In genomic region chr1:227759345-227760300, GRCh38 we compare ENCODE assay signal across 8 cellular contexts. TPM values are rescaled to one million over a fixed set of nuclear protein-coding genes. Genes with fewer than 3 reads are reported as not detected.
DNase-seq lines count a peak whose midpoint lies in the region; ATAC-seq, FAIRE-seq and TF ChIP-seq lines count a peak whose summit lies in the region.

No MANE protein-coding gene starts in this region.

- no peaks in the 10 kb centered on the region for H3K79me2 ChIP-seq in endothelial cell of umbilical vein (ENCODE audit: control insufficient read depth, insufficient read depth, low read length)

- no peak for ATAC-seq in T-cell (replicated peaks in 1 of 4)

- dilution Hi-C loops in endothelial cell of umbilical vein (cut with MboI; ENCODE audit: extremely low pct_ligation_motif_present, low sequenced_read_pairs), result no loop called here

- BruUV-seq in endothelial cell of umbilical vein (replicated peaks; lab: Mats Ljungman, UMichigan), result no TSS peak

- H3K4me1 ChIP-seq in endothelial cell of umbilical vein (ENCODE audit: control insufficient read depth, extremely low read depth, insufficient read depth, low read length), result peaks cover 8% of the 10 kb centered on the region

- DNase-seq in DMS 273 treated with DMSO at 0.1 percent for 48 hours (lab: John Stamatoyannopoulos, UW) (peak; percentile 86), NCI-H2196 treated with DMSO at 0.1 percent for 48 hours (lab: John Stamatoyannopoulos, UW; ENCODE audit: unreplicated experiment) (peak; percentile 50), endothelial cell of umbilical vein (ENCODE audit: low read depth, low spot score) (peak; percentile 18), occipital lobe (lab: John Stamatoyannopoulos, UW) (peak; percentile 40), T-cell (no peak), NCI-H446 treated with DMSO at 0.1 percent for 48 hours (lab: John Stamatoyannopoulos, UW) (no peak), T-helper 9 cell (no peak), NOMO-1 (lab: John Stamatoyannopoulos, UW; ENCODE audit: unreplicated experiment in 2 of 2) (no peak)

- H3K4me3 ChIP-seq in endothelial cell of umbilical vein (replicated peaks in 1 of 3; ENCODE audit: insufficient read depth in 1 of 3, low read depth in 1 of 3, low read length in 3 of 3), result no peak overlapping the region

- no peak for TF ChIP-seq CTCF in endothelial cell of umbilical vein (IDR thresholded peaks at IDR 0.05; ENCODE audit: extremely low read depth in 1 of 2, insufficient read depth in 1 of 2, low read depth in 1 of 2, low read length in 2 of 2)

- no peaks in the 10 kb centered on the region for H4K20me1 ChIP-seq in endothelial cell of umbilical vein (replicated peaks; ENCODE audit: control insufficient read depth, extremely low read depth, insufficient read depth, low read length)

- no peak overlapping the region for H2AFZ ChIP-seq in endothelial cell of umbilical vein (ENCODE audit: low read depth, low read length)

- no peak for TF ChIP-seq POLR2A in endothelial cell of umbilical vein (IDR thresholded peaks at IDR 0.05; ENCODE audit: low read depth, low read length)

- no peak overlapping the region for H3K4me3 Mint-ChIP-seq in T-cell

- POLR2A ChIA-PET in endothelial cell of umbilical vein (lab: Charles Lee) (no interaction called here), T-cell (lab: Charles Lee) (interaction anchor here in 1 of 2 donors (0.6 kb wide), 1 partner anchor 192 kb away, joined by 4 read pairs; no protein-coding TSS in a partner anchor)

- H3K27me3 ChIP-seq in endothelial cell of umbilical vein (ENCODE audit: control insufficient read depth in 2 of 2, insufficient read depth in 2 of 2, low read length in 2 of 2), result no peaks in the 10 kb centered on the region

- no peaks in the 10 kb centered on the region for H3K9me1 ChIP-seq in endothelial cell of umbilical vein (replicated peaks; ENCODE audit: control insufficient read depth, extremely low read depth, insufficient read depth, low read length)

- no peaks in the 10 kb centered on the region for H3K27me3 Mint-ChIP-seq in T-cell

- no peak overlapping the region for H3K4me2 ChIP-seq in endothelial cell of umbilical vein (ENCODE audit: insufficient read depth, low read length)

- H3K4me1 Mint-ChIP-seq in T-cell, result peaks cover 42 to 59% (median 59%) of the 10 kb centered on the region in 3 donors

- peak overlapping the region; percentile 39 for H3K27ac ChIP-seq in endothelial cell of umbilical vein (ENCODE audit: insufficient read depth, low read depth, low read length)

- no peaks in the 10 kb centered on the region for H3K9me3 Mint-ChIP-seq in T-cell

- intact Hi-C loops in endothelial cell of umbilical vein (cut with micrococcal nuclease), result loop anchor here (5.0 kb wide), 1 partner anchor 313 kb away; no protein-coding TSS in a partner anchor

- peak; percentile 62 for FAIRE-seq in endothelial cell of umbilical vein (lab: Jason Lieb, UNC)

- peaks cover 5 to 20% of the 10 kb centered on the region in 2 experiments for H3K36me3 ChIP-seq in endothelial cell of umbilical vein (ENCODE audit: control insufficient read depth in 2 of 2, extremely low read depth in 1 of 2, insufficient read depth in 2 of 2, low read length in 2 of 2)

- H3K36me3 Mint-ChIP-seq in T-cell, result peaks cover 39% of the 10 kb centered on the region

- no peak overlapping the region for H3K27ac Mint-ChIP-seq in T-cell

- CTCF ChIA-PET in endothelial cell of umbilical vein (lab: Charles Lee) (interaction anchor here (1.2 to 1.8 kb wide), 3 partner anchors 29 to 278 kb away, joined by 4 to 7 read pairs (median 6); partner anchors contain the start of gene WNT9A), T-cell (lab: Charles Lee) (interaction anchor here in 1 of 2 donors (0.6 kb wide), 1 partner anchor 193 kb away, joined by 3 read pairs; no protein-coding TSS in a partner anchor)

- no peak overlapping the region for H3K9ac ChIP-seq in endothelial cell of umbilical vein (replicated peaks; ENCODE audit: extremely low read depth, insufficient read depth, low read length)

- no peaks in the 10 kb centered on the region for H3K9me3 ChIP-seq in endothelial cell of umbilical vein (replicated peaks; ENCODE audit: control insufficient read depth, insufficient read depth, low read length)

TF ChIP-seq in endothelial cell of umbilical vein, 7 proteins besides CTCF, POLR2A, EP300 and RAD21:
- TF ChIP-seq JUN (IDR thresholded peaks at IDR 0.05; ENCODE audit: borderline replicate concordance, insufficient read depth, insufficient read length, low read depth) (no peak), POLR2AphosphoS5 (IDR thresholded peaks at IDR 0.05; ENCODE audit: insufficient read depth, low read depth, low read length) (no peak), EZH2 (IDR thresholded peaks at IDR 0.05; ENCODE audit: borderline replicate concordance, low read depth, low read length, severe bottlenecking) (no peak), GATA2 (IDR thresholded peaks at IDR 0.05; ENCODE audit: insufficient read depth, insufficient read length, low read depth, low read length) (no peak), FOS (IDR thresholded peaks at IDR 0.05; ENCODE audit: borderline replicate concordance, insufficient read depth, low read length) (no peak), MYC (IDR thresholded peaks at IDR 0.05; ENCODE audit: low read depth, low read length) (no peak), MAX (IDR thresholded peaks at IDR 0.05; ENCODE audit: insufficient read depth, insufficient read length) (no peak)

RNA-seq across cellular contexts. Expression of gene SNAP47, which starts 24.4 kb away (rescaled TPM):
- total RNA-seq in endothelial cell of umbilical vein (24.0 and 25.3 TPM in 2 replicates), occipital lobe (59.3 TPM), T-cell (10 to 100 TPM; 20.1 to 35.6 (median 30.7) TPM)
- polyA plus RNA-seq in endothelial cell of umbilical vein, result 26.5 and 32.7 TPM in 2 replicates
- 30.5 and 33.1 TPM in 2 replicates for polyA plus RNA-seq in endothelial cell of umbilical vein (2011; cell fraction: cytosol; rRNA removed)
- 23.6 and 25.3 TPM in 2 replicates for polyA plus RNA-seq in endothelial cell of umbilical vein (2011; cell fraction: nucleus; rRNA removed)
- 20.3 and 25.5 TPM in 2 replicates for polyA plus RNA-seq in endothelial cell of umbilical vein (2012)
- polyA minus RNA-seq in endothelial cell of umbilical vein, result 20.4 and 24.8 TPM in 2 replicates
- polyA minus RNA-seq in endothelial cell of umbilical vein (2011; cell fraction: cytosol; rRNA and poly(A)+ RNA removed), result 18.2 TPM
- 18.4 and 18.7 TPM in 2 replicates for polyA minus RNA-seq in endothelial cell of umbilical vein (2011; cell fraction: nucleus; rRNA and poly(A)+ RNA removed)

RNA-seq across cellular contexts. Expression of gene JMJD4, which starts 24.5 kb away (rescaled TPM):
- total RNA-seq in endothelial cell of umbilical vein (15.2 and 17.3 TPM in 2 replicates), occipital lobe (17.2 TPM), T-cell (10 to 100 TPM; 10.8 to 35.1 (median 33.5) TPM)
- 31.2 and 39.3 TPM in 2 replicates for polyA plus RNA-seq in endothelial cell of umbilical vein
- 17.6 and 20.1 TPM in 2 replicates for polyA plus RNA-seq in endothelial cell of umbilical vein (2011; cell fraction: cytosol; rRNA removed)
- polyA plus RNA-seq in endothelial cell of umbilical vein (2011; cell fraction: nucleus; rRNA removed), result 21.1 and 25.2 TPM in 2 replicates
- 10.9 and 13.1 TPM in 2 replicates for polyA plus RNA-seq in endothelial cell of umbilical vein (2012)
- polyA minus RNA-seq in endothelial cell of umbilical vein, result 42.2 and 46.1 TPM in 2 replicates
- polyA minus RNA-seq in endothelial cell of umbilical vein (2011; cell fraction: cytosol; rRNA and poly(A)+ RNA removed), result 20.7 TPM
- polyA minus RNA-seq in endothelial cell of umbilical vein (2011; cell fraction: nucleus; rRNA and poly(A)+ RNA removed), result 29.0 and 35.4 TPM in 2 replicates

RNA-seq across cellular contexts. Expression of gene PRSS38, which starts 55.9 kb away (rescaled TPM):
- total RNA-seq in endothelial cell of umbilical vein (not detected in 2 replicates), occipital lobe (not detected), T-cell (not detected)
- not detected in 2 replicates for polyA plus RNA-seq in endothelial cell of umbilical vein
- polyA plus RNA-seq in endothelial cell of umbilical vein (2011; cell fraction: cytosol; rRNA removed), result not detected in 2 replicates
- polyA plus RNA-seq in endothelial cell of umbilical vein (2011; cell fraction: nucleus; rRNA removed), result not detected in 2 replicates
- polyA plus RNA-seq in endothelial cell of umbilical vein (2012), result not detected in 2 replicates
- polyA minus RNA-seq in endothelial cell of umbilical vein, result not detected in 2 replicates
- polyA minus RNA-seq in endothelial cell of umbilical vein (2011; cell fraction: cytosol; rRNA and poly(A)+ RNA removed), result not detected
- not detected in 2 replicates for polyA minus RNA-seq in endothelial cell of umbilical vein (2011; cell fraction: nucleus; rRNA and poly(A)+ RNA removed)

Comparison
In these comparisons a context has a peak if more than half of its experiments do, and no peak if none do; other contexts are left out.
1. DNase-seq: peak in DMS 273 treated with DMSO at 0.1 percent for 48 hours (single experiment), NCI-H2196 treated with DMSO at 0.1 percent for 48 hours (single experiment), endothelial cell of umbilical vein (single experiment) and occipital lobe (single experiment); none in T-cell (0 of 34), NCI-H446 treated with DMSO at 0.1 percent for 48 hours (single experiment), T-helper 9 cell (single experiment) and NOMO-1 (0 of 2).